9 cellular contexts compared by ENCODE assay signal in genomic region chr1:1781526-1781903, GRCh38. TPM values are rescaled to one million over a fixed set of nuclear protein-coding genes. Genes with fewer than 3 reads are reported as not detected.
DNase-seq lines count a peak whose midpoint lies in the region; ATAC-seq, FAIRE-seq and TF ChIP-seq lines count a peak whose summit lies in the region.
"Had no signal": no experiment of that assay in that cellular context is flagged by ENCODE, and none has a peak within 500 bp of the region (broad histone marks: within the 10 kb centered on the region; RNA-seq: fewer than 3 reads in every experiment).

No MANE protein-coding gene starts in this region.

- H4K5ac ChIP-seq in mesendoderm (ENCODE audit: low read length), result no peak overlapping the region

- peaks cover 1% of the 10 kb centered on the region for H3K79me1 ChIP-seq in mesendoderm (ENCODE audit: low read length)

- peak overlapping the region; percentile 79 for H3K27ac Mint-ChIP-seq in activated T-helper 17 cell treated with anti-CD3 and anti-CD28 coated beads, Interleukin-2, amount 50 U/mL, for 72 hours

- H2BK5ac ChIP-seq in mesendoderm (ENCODE audit: low read length), result no peak overlapping the region

- no peak for DNase-seq in GM12892 (ENCODE audit: insufficient read length)
- DNase-seq in mesendoderm, result peak; percentile 22
- no peak for DNase-seq in NCI-H146 (lab: John Stamatoyannopoulos, UW)
- no peak for DNase-seq in NCI-H345 (lab: John Stamatoyannopoulos, UW)
- DNase-seq in HuH-7.5 (ENCODE audit: low spot score), result no peak

- H3K4me3 ChIP-seq in mesendoderm (ENCODE audit: low read length), result no peak overlapping the region

- TF ChIP-seq POLR2A in GM12892 (IDR thresholded peaks at IDR 0.05; ENCODE audit: low read depth, low read length), result no peak

- ATAC-seq in activated T-helper 17 cell treated with anti-CD3 and anti-CD28 coated beads, Interleukin-2, amount 50 U/mL, for 72 hours (replicated peaks), result no peak
- ATAC-seq in GM18868 (IDR thresholded peaks at IDR 0.05; ENCODE audit: unreplicated experiment), result no peak

- H2AK5ac ChIP-seq in mesendoderm (ENCODE audit: low read length), result no peak overlapping the region

- H3K27me3 ChIP-seq in mesendoderm (ENCODE audit: insufficient read depth, low read length, poor library complexity), result no peaks in the 10 kb centered on the region

- no peaks in the 10 kb centered on the region for H3K9me3 Mint-ChIP-seq in activated T-helper 17 cell treated with anti-CD3 and anti-CD28 coated beads, Interleukin-2, amount 50 U/mL, for 72 hours

- peaks cover 2% of the 10 kb centered on the region for H3K4me1 ChIP-seq in mesendoderm (ENCODE audit: control insufficient read depth, low read depth, low read length)

- peaks cover 26% of the 10 kb centered on the region for H3K4me1 Mint-ChIP-seq in activated T-helper 17 cell treated with anti-CD3 and anti-CD28 coated beads, Interleukin-2, amount 50 U/mL, for 72 hours

- peak overlapping the region; percentile 76 for H3K4me3 Mint-ChIP-seq in activated T-helper 17 cell treated with anti-CD3 and anti-CD28 coated beads, Interleukin-2, amount 50 U/mL, for 72 hours

- no peak overlapping the region for H2BK120ac ChIP-seq in mesendoderm (ENCODE audit: low read depth, low read length)

- no peak overlapping the region for H3K23ac ChIP-seq in mesendoderm (ENCODE audit: low read length)

- H2BK15ac ChIP-seq in mesendoderm (replicated peaks; ENCODE audit: low read depth), result no peak overlapping the region

- no peak overlapping the region for H3K4me2 ChIP-seq in mesendoderm (ENCODE audit: low read length)

- WGBS in mesendoderm (ENCODE audit: extremely low coverage, insufficient coverage, low lambda C conversion rate), result no CpG with 5 or more reads among the region's 7 CpGs

- peaks cover 26% of the 10 kb centered on the region for H3K36me3 Mint-ChIP-seq in activated T-helper 17 cell treated with anti-CD3 and anti-CD28 coated beads, Interleukin-2, amount 50 U/mL, for 72 hours (ENCODE audit: low read depth)

- H3K56ac ChIP-seq in mesendoderm (ENCODE audit: low read length), result no peak overlapping the region

- no peak overlapping the region for H3K18ac ChIP-seq in mesendoderm (ENCODE audit: low read length)

- H3K27ac ChIP-seq in 22Rv1 (peak overlapping the region; percentile 97), mesendoderm (ENCODE audit: low read depth, low read length) (no peak overlapping the region)

- peaks cover 4% of the 10 kb centered on the region for H3K36me3 ChIP-seq in mesendoderm (ENCODE audit: control insufficient read depth, insufficient read depth, low read length)

- H3K79me2 ChIP-seq in mesendoderm (ENCODE audit: control insufficient read depth, insufficient read depth, low read length), result peaks cover 13% of the 10 kb centered on the region

- H3K4ac ChIP-seq in mesendoderm (ENCODE audit: low read depth, low read length), result no peak overlapping the region

- H4K8ac ChIP-seq in mesendoderm (ENCODE audit: low read depth, low read length), result no peak overlapping the region

- H3K9ac ChIP-seq in mesendoderm (ENCODE audit: low read length), result no peak overlapping the region

- peak; percentile 56 for FAIRE-seq in GM12892 (lab: Jason Lieb, UNC)
- FAIRE-seq: keratinocyte had no signal

- TF ChIP-seq CTCF in 22Rv1 (IDR thresholded peaks at IDR 0.05), result no peak

- H3K27me3 Mint-ChIP-seq in activated T-helper 17 cell treated with anti-CD3 and anti-CD28 coated beads, Interleukin-2, amount 50 U/mL, for 72 hours, result no peaks in the 10 kb centered on the region

RNA-seq across cellular contexts. Expression of gene NADK, which starts 3.2 kb away (rescaled TPM):
- 31.4 TPM for polyA plus RNA-seq in GM12892 (2012; ENCODE audit: missing spikeins)
- total RNA-seq in activated T-helper 17 cell treated with anti-CD3 and anti-CD28 coated beads, Interleukin-2, amount 50 U/mL, for 72 hours, result 10 to 100 TPM; 39.0 to 90.2 TPM
- 30.6 TPM for polyA plus RNA-seq in mesendoderm (2013, experiment 1 of 2)
- 32.5 TPM for polyA plus RNA-seq in mesendoderm (2013, experiment 2 of 2)

RNA-seq across cellular contexts. Expression of gene CDK11A, which starts 57.4 kb away (rescaled TPM):
- 22.5 TPM for polyA plus RNA-seq in GM12892 (2012; ENCODE audit: missing spikeins)
- total RNA-seq in activated T-helper 17 cell treated with anti-CD3 and anti-CD28 coated beads, Interleukin-2, amount 50 U/mL, for 72 hours, result 10 to 100 TPM; 51.8 to 65.6 TPM
- polyA plus RNA-seq in mesendoderm (2013, experiment 1 of 2), result 23.7 TPM
- polyA plus RNA-seq in mesendoderm (2013, experiment 2 of 2), result 25.4 TPM
